8 cellular contexts compared by ENCODE assay signal in genomic region chr14:31026395-31027096, GRCh38. TPM values are rescaled to one million over a fixed set of nuclear protein-coding genes. Genes with fewer than 3 reads are reported as not detected.
DNase-seq lines count a peak whose midpoint lies in the region; ATAC-seq and TF ChIP-seq lines count a peak whose summit lies in the region.

No MANE protein-coding gene starts in this region.

- H3K4me1 ChIP-seq in right cardiac atrium (ENCODE audit: control insufficient read depth, insufficient read depth, low read length) (no peaks in the 10 kb centered on the region), uterus (peaks cover 0 to 8% of the 10 kb centered on the region in 2 donors)

- peak overlapping the region; percentile 99 for H3K4me3 Mint-ChIP-seq in T-helper 17 cell

- H3K27me3 Mint-ChIP-seq in T-helper 17 cell, result no peaks in the 10 kb centered on the region

- TF ChIP-seq CTCF in uterus (IDR thresholded peaks at IDR 0.05), result peak in 1 of 4 experiments; percentile 10

- peak; percentile 63 to 74 for TF ChIP-seq POLR2A in uterus (IDR thresholded peaks at IDR 0.05)

- intact Hi-C loops in right cardiac atrium (cut with DNase I) (no loop called here), uterus (cut with DNase I; ENCODE audit: low total_unique reads) (no loop called here)

- DNase-seq in NCI-H1694 treated with DMSO at 0.1 percent for 48 hours (lab: John Stamatoyannopoulos, UW) (peak; percentile 95), T-helper 17 cell (peak; percentile 81 to 88 (median 86)), anterior cingulate cortex (lab: John Stamatoyannopoulos, UW) (peak; percentile 73 to 98 (median 96)), right cardiac atrium (peak; percentile 97 to 98 (median 98)), pulmonary artery endothelial cell (ENCODE audit: low read depth, low spot score) (peak; percentile 89), uterus (peak; percentile 97 to 98)

- under 1% methylated on average over 48 of the region's 48 CpGs for WGBS in right cardiac atrium

- H3K27me3 ChIP-seq in right cardiac atrium (ENCODE audit: control insufficient read depth, insufficient read depth), result no peaks in the 10 kb centered on the region
- H3K27me3 ChIP-seq in uterus, result no peaks in the 10 kb centered on the region

- no peaks in the 10 kb centered on the region for H3K36me3 ChIP-seq in uterus

- H3K27ac Mint-ChIP-seq in T-helper 17 cell, result peak overlapping the region; percentile 98

- H3K9me3 ChIP-seq in T-helper 17 cell (ENCODE audit: control insufficient read depth, low read length, poor library complexity, severe bottlenecking), result no peaks in the 10 kb centered on the region
- H3K9me3 ChIP-seq in right cardiac atrium (ENCODE audit: control insufficient read depth, low read length), result no peaks in the 10 kb centered on the region
- no peaks in the 10 kb centered on the region for H3K9me3 ChIP-seq in uterus

- H3K4me1 Mint-ChIP-seq in T-helper 17 cell, result peaks cover 42% of the 10 kb centered on the region

- H3K4me3 ChIP-seq in right cardiac atrium (ENCODE audit: low read length), result peak overlapping the region; percentile 91
- H3K4me3 ChIP-seq in uterus, result peak overlapping the region; percentile 74 to 80

- H3K27ac ChIP-seq in right cardiac atrium (ENCODE audit: low read length) (peak overlapping the region; percentile 97), uterus (peak overlapping the region; percentile 98 to 99)

- H3K36me3 Mint-ChIP-seq in T-helper 17 cell (ENCODE audit: low read depth), result peaks cover 5% of the 10 kb centered on the region

- ATAC-seq in GM18499 (IDR thresholded peaks at IDR 0.05; ENCODE audit: insufficient read depth, unreplicated experiment) (peak; percentile 66), HG02938 (IDR thresholded peaks at IDR 0.05; ENCODE audit: unreplicated experiment) (peak; percentile 84), T-helper 17 cell (peak; percentile 94), right cardiac atrium (peak; percentile 99)

RNA-seq across cellular contexts. Expression of gene STRN3, which starts 0.4 kb away (rescaled TPM):
- total RNA-seq in T-helper 17 cell (10 to 100 TPM; 23.1 to 25.1 TPM), right cardiac atrium (10 to 100 TPM; 45.9 to 57.9 (median 50.0) TPM), pulmonary artery endothelial cell (60.2 and 63.2 TPM in 2 replicates), uterus (10 to 100 TPM; 25.9 to 82.0 (median 65.0) TPM)
- polyA plus RNA-seq in right cardiac atrium, result 16.8 TPM

RNA-seq across cellular contexts. Expression of gene AP4S1, which starts 1.1 kb away (rescaled TPM):
- total RNA-seq in T-helper 17 cell (10 to 100 TPM; 11.7 to 14.0 TPM), right cardiac atrium (10 to 100 TPM in 1 of 4 donors, 1 to 10 TPM in 3; 8.1 to 10.9 (median 9.2) TPM), pulmonary artery endothelial cell (3.2 and 4.1 TPM in 2 replicates), uterus (10 to 100 TPM in 2 of 4 donors, 1 to 10 TPM in 2; 2.3 to 30.4 (median 9.9) TPM)
- polyA plus RNA-seq in right cardiac atrium, result 11.5 TPM

Comparison
In these comparisons a context has a peak if more than half of its experiments do, and no peak if none do; other contexts are left out.
1. Peak in every context shown above with its lines: DNase-seq, ATAC-seq, H3K4me3 ChIP-seq and H3K27ac ChIP-seq.